Comparison of ENCODE assay signal across 9 cellular contexts in genomic region chr7:155372782-155373358, GRCh38.
A peak's percentile ranks its signal among the peaks of the same experiment; 100 is the strongest.
DNase-seq lines count a peak whose midpoint lies in the region; ATAC-seq and TF ChIP-seq lines count a peak whose summit lies in the region.
"Had no signal": no experiment of that assay in that cellular context is flagged by ENCODE, and none has a peak within 500 bp of the region (broad histone marks: within the 10 kb centered on the region; RNA-seq: fewer than 3 reads in every experiment).

No MANE protein-coding gene starts in this region.

- DNase-seq in HL-60 (ENCODE audit: low read depth in 1 of 2, low spot score in 1 of 2) (no peak), esophagus muscularis mucosa (ENCODE audit: extremely low spot score) (no peak), gastrocnemius medialis (no peak), T1000 (lab: John Stamatoyannopoulos, UW) (no peak)
- DNase-seq in NK-92 treated with Interleukin-12 subunit alpha and Interleukin-12 subunit beta, amount 100 ng/mL, for 24 hours (lab: John Stamatoyannopoulos, UW): no peak

- peaks cover 52% of the 10 kb centered on the region for H3K27me3 ChIP-seq in HL-60 (ENCODE audit: insufficient read depth, poor library complexity, severe bottlenecking)
- peaks cover 16 to 96% (median 69%) of the 10 kb centered on the region in 4 donors for H3K27me3 ChIP-seq in esophagus muscularis mucosa
- peaks cover 77 to 83% (median 80%) of the 10 kb centered on the region in 3 donors for H3K27me3 ChIP-seq in gastrocnemius medialis

- intact Hi-C loops in esophagus muscularis mucosa (cut with DNase I) (no loop called here), gastrocnemius medialis (cut with DNase I; ENCODE audit: low total_unique reads) (no loop called here)

- WGBS in esophagus muscularis mucosa: 8% methylated on average over 27 of the region's 28 CpGs

- H3K9ac ChIP-seq in ES-I3 (ENCODE audit: low read depth, low read length): peak overlapping the region; percentile 33; the same call in 1 of the 2 replicates

- H3K27ac ChIP-seq in HL-60 (replicated peaks) (no peak overlapping the region), esophagus muscularis mucosa (replicated peaks in 1 of 4) (no peak overlapping the region), gastrocnemius medialis (no peak overlapping the region)
- H3K27ac ChIP-seq: body of pancreas, pancreas had no signal

- no peak for TF ChIP-seq CTCF in HL-60 (IDR thresholded peaks at IDR 0.05; ENCODE audit: insufficient read depth, low read length)
- TF ChIP-seq CTCF in esophagus muscularis mucosa (IDR thresholded peaks at IDR 0.05): no peak
- TF ChIP-seq CTCF in gastrocnemius medialis (IDR thresholded peaks at IDR 0.05 in 4 of 5, conservative IDR thresholded peaks at IDR 0.05 in 1 of 5): no peak

- in situ Hi-C loops in gastrocnemius medialis (cut with MboI; ENCODE audit: low sequenced_read_pairs in 4 of 4): no loop called here

- H3K4me3 ChIP-seq in HL-60 (replicated peaks; ENCODE audit: insufficient read depth, low read length): peak overlapping the region; percentile 38
- H3K4me3 ChIP-seq in esophagus muscularis mucosa: peak overlapping the region; percentile 40 to 51 (median 44)
- H3K4me3 ChIP-seq in gastrocnemius medialis: peak overlapping the region; percentile 21 to 52 (median 40)
- H3K4me3 ChIP-seq: body of pancreas had no signal

- H3K4me1 ChIP-seq in ES-I3 (ENCODE audit: insufficient read depth, low read length) (peaks cover 4% of the 10 kb centered on the region; the same call in 1 of the 2 replicates), esophagus muscularis mucosa (peaks cover 39 to 51% (median 47%) of the 10 kb centered on the region in 4 donors), gastrocnemius medialis (peaks cover 15 to 28% of the 10 kb centered on the region in 2 donors)

- no peak for TF ChIP-seq EP300 in esophagus muscularis mucosa (IDR thresholded peaks at IDR 0.05)

- H3K9me3 ChIP-seq in ES-I3 (ENCODE audit: control insufficient read depth, insufficient read depth, low read length) (no peaks in the 10 kb centered on the region), esophagus muscularis mucosa (no peaks in the 10 kb centered on the region), gastrocnemius medialis (no peaks in the 10 kb centered on the region)
- H3K9me3 ChIP-seq: body of pancreas, pancreas had no signal

- ATAC-seq in gastrocnemius medialis (no peak), GM21367 (IDR thresholded peaks at IDR 0.05; ENCODE audit: unreplicated experiment) (no peak)

- no peak for TF ChIP-seq POLR2A in esophagus muscularis mucosa (IDR thresholded peaks at IDR 0.05; ENCODE audit: low read depth)
- TF ChIP-seq POLR2A in gastrocnemius medialis (IDR thresholded peaks at IDR 0.05): no peak

- H3K36me3 ChIP-seq in ES-I3 (ENCODE audit: insufficient read depth, low read length) (no peaks in the 10 kb centered on the region), esophagus muscularis mucosa (no peaks in the 10 kb centered on the region), gastrocnemius medialis (no peaks in the 10 kb centered on the region)
- H3K36me3 ChIP-seq: pancreas had no signal
